In the genomic region with DNA sequence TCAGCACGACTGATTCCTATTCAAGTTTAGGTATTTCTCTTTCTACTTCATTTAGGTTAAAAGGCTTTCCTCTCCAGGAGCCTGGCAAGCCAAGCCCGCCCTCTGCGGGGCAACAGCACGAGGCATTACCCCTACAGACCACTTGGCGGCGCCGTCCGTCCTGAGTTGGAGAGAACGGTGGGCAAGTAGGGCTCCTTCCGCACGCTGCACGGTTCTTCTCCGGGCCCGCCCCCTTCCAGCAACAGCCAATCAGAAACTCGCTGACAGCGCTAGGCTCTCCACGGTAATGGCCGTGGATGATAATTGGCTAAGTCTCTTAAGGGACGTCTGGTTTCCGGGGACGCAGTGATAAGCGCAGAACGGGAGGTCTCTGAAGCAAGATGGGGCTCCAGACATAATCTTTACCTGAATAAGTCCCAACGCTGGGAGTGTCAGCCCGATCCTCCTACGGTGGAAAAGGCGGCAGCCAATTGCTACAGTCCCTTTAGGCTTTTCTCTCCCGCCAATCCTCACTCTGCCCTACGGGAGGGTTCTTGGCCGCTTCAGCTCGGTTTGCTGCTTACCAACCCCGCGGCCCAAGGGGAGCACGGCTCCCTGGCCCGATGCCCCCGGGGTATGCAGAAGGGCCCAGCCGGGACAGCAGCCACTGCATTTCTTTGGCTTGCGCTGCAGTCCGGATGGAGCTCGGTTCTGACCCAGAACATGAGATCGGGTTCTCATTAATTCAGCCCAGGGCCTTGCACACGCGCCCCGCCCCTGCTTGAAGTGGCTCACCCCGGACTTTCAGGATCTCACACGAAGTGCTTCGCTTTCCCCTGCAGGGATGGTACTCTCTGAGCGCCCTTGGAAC, we compare ENCODE assay signal across 8 cellular contexts.
DNase-seq lines count a peak whose midpoint lies in the region; ATAC-seq, FAIRE-seq and TF ChIP-seq lines count a peak whose summit lies in the region.

No MANE protein-coding gene starts in this region.

- ATAC-seq in GM19035 (IDR thresholded peaks at IDR 0.05; ENCODE audit: unreplicated experiment) (peak; percentile 100), HG03354 (IDR thresholded peaks at IDR 0.05; ENCODE audit: poor library complexity, severe bottlenecking, unreplicated experiment) (peak; percentile 100)
- peak; percentile 100 for ATAC-seq in activated CD4-positive, alpha-beta T cell treated with anti-CD3 and anti-CD28 coated beads for 36 hours

- peak overlapping the region; percentile 92 for H3K27ac Mint-ChIP-seq in activated CD4-positive, alpha-beta T cell treated with anti-CD3 and anti-CD28 coated beads for 36 hours

- H3K4me3 Mint-ChIP-seq in activated CD4-positive, alpha-beta T cell treated with anti-CD3 and anti-CD28 coated beads for 36 hours, result peak overlapping the region; percentile 84

- H3K4me1 Mint-ChIP-seq in activated CD4-positive, alpha-beta T cell treated with anti-CD3 and anti-CD28 coated beads for 36 hours, result peaks cover 10% of the 10 kb centered on the region

- DNase-seq in AG10803 (ENCODE audit: low read depth), result peak; percentile 96
- peak; percentile 86 for DNase-seq in NCI-H446 treated with DMSO at 0.1 percent for 48 hours (lab: John Stamatoyannopoulos, UW)
- DNase-seq in activated CD4-positive, alpha-beta T cell treated with anti-CD3 and anti-CD28 coated beads for 36 hours, result peak; percentile 99
- DNase-seq in kidney tubule cell (ENCODE audit: low spot score), result peak; percentile 97
- DNase-seq in stimulated activated CD4-positive, alpha-beta T cell treated with anti-CD3 and anti-CD28 coated beads, Interleukin-1b, Interleukin-23, amount 100 ng/mL, for 24 hours (ENCODE audit: low read depth in 4 of 4, low spot score in 1 of 4), result peak; percentile 88 to 96 (median 92)

- CTCF ChIA-PET in activated CD4-positive, alpha-beta T cell treated with anti-CD3 and anti-CD28 coated beads for 36 hours (lab: Charles Lee), result interaction anchor here (0.6 to 3.5 kb wide), 18 partner anchors 8 to 249 kb away, joined by 3 to 31 read pairs (median 5); no protein-coding TSS in a partner anchor

- peak; percentile 5 for FAIRE-seq in colon (lab: Jason Lieb, UNC)

- intact Hi-C loops in activated CD4-positive, alpha-beta T cell treated with anti-CD3 and anti-CD28 coated beads for 36 hours (cut with DNase I, micrococcal nuclease), result loop anchor here (1.0 to 10.0 kb wide), 9 partner anchors 13 to 1311 kb away; a partner anchor contains a TSS

- peak; percentile 98 for TF ChIP-seq CTCF in AG10803 (conservative IDR thresholded peaks at IDR 0.05; ENCODE audit: low read length)

- peaks cover 16% of the 10 kb centered on the region for H3K27me3 Mint-ChIP-seq in activated CD4-positive, alpha-beta T cell treated with anti-CD3 and anti-CD28 coated beads for 36 hours

- H3K4me3 ChIP-seq in AG10803 (ENCODE audit: low read length), result peak overlapping the region; percentile 82

- POLR2A ChIA-PET in activated CD4-positive, alpha-beta T cell treated with anti-CD3 and anti-CD28 coated beads for 36 hours (lab: Charles Lee), result no interaction called here

- H3K9me3 Mint-ChIP-seq in activated CD4-positive, alpha-beta T cell treated with anti-CD3 and anti-CD28 coated beads for 36 hours (ENCODE audit: low read depth), result no peaks in the 10 kb centered on the region

- H3K36me3 Mint-ChIP-seq in activated CD4-positive, alpha-beta T cell treated with anti-CD3 and anti-CD28 coated beads for 36 hours (ENCODE audit: low read depth), result no peaks in the 10 kb centered on the region

Comparison
In these comparisons a context has a peak if more than half of its experiments do, and no peak if none do; other contexts are left out.
1. Peak in every context shown above with its lines: DNase-seq, ATAC-seq and H3K4me3 ChIP-seq.